Comparison of ENCODE assay signal across 8 cellular contexts in genomic region chr9:83649080-83649479, GRCh38. TPM values are rescaled to one million over a fixed set of nuclear protein-coding genes. Genes with fewer than 3 reads are reported as not detected.
DNase-seq lines count a peak whose midpoint lies in the region; ATAC-seq and TF ChIP-seq lines count a peak whose summit lies in the region.

No MANE protein-coding gene starts in this region.

- H3K27me3 Mint-ChIP-seq in effector memory CD8-positive, alpha-beta T cell = no peaks in the 10 kb centered on the region

- no peaks in the 10 kb centered on the region for H3K4me1 ChIP-seq in mucosa of descending colon (ENCODE audit: low read depth)

- peak; percentile 83 for TF ChIP-seq CTCF in HFF-Myc (IDR thresholded peaks at IDR 0.05; ENCODE audit: low read depth, low read length, missing control alignments)
- TF ChIP-seq CTCF in mucosa of descending colon (IDR thresholded peaks at IDR 0.05) = peak; percentile 68

- H3K4me1 Mint-ChIP-seq in effector memory CD8-positive, alpha-beta T cell (ENCODE audit: low read depth in 2 of 2) = peaks cover 3 to 4% of the 10 kb centered on the region in 2 donors

- no peak overlapping the region for H3K4me3 ChIP-seq in HFF-Myc (replicated peaks; ENCODE audit: low read depth, low read length)
- no peak overlapping the region for H3K4me3 ChIP-seq in mucosa of descending colon

- no peak overlapping the region for H3K4me3 Mint-ChIP-seq in effector memory CD8-positive, alpha-beta T cell

- ATAC-seq in effector memory CD8-positive, alpha-beta T cell (replicated peaks) = peak; percentile 97
- ATAC-seq in mucosa of descending colon = peak; percentile 94
- no peak for ATAC-seq in HG03457 (IDR thresholded peaks at IDR 0.05; ENCODE audit: unreplicated experiment)

- DNase-seq in ELR (ENCODE audit: low read depth) = peak; percentile 54
- peak; percentile 14 for DNase-seq in HFF-Myc (ENCODE audit: extremely low read depth, low read depth)
- DNase-seq in NCI-H510A (lab: John Stamatoyannopoulos, UW) = peak; percentile 5
- DNase-seq in activated CD8-positive, alpha-beta memory T cell treated with anti-CD3 and anti-CD28 coated beads for 1 hour (ENCODE audit: extremely low read depth in 1 of 2, low read depth in 1 of 2) = peak; percentile 49 to 63
- DNase-seq in effector memory CD8-positive, alpha-beta T cell = peak; percentile 70 to 76 (median 70)
- DNase-seq in mucosa of descending colon = peak; percentile 70 to 85 (median 81)
- peak; percentile 47 for DNase-seq in stimulated activated CD8-positive, alpha-beta memory T cell treated with anti-CD3 and anti-CD28 coated beads, Interleukin-7, amount 100 ng/mL, for 24 hours (ENCODE audit: low read depth)

- intact Hi-C loops in mucosa of descending colon (cut with DNase I, micrococcal nuclease) = no loop called here

- H3K9me3 Mint-ChIP-seq in effector memory CD8-positive, alpha-beta T cell = no peaks in the 10 kb centered on the region

- no peaks in the 10 kb centered on the region for H3K36me3 ChIP-seq in mucosa of descending colon (ENCODE audit: low read depth)

- H3K36me3 Mint-ChIP-seq in effector memory CD8-positive, alpha-beta T cell (ENCODE audit: insufficient read depth) = peaks cover 30% of the 10 kb centered on the region

- no peaks in the 10 kb centered on the region for H3K9me3 ChIP-seq in mucosa of descending colon

- no peak overlapping the region for H3K27ac Mint-ChIP-seq in effector memory CD8-positive, alpha-beta T cell

RNA-seq across cellular contexts. Expression of gene IDNK, which starts 26.1 kb away (rescaled TPM):
- 10 to 100 TPM in 1 of 3 donors, 1 to 10 TPM in 2; 6.8 to 10.6 (median 7.1) TPM for total RNA-seq in mucosa of descending colon

RNA-seq across cellular contexts. Expression of gene UBQLN1, which starts 58.7 kb away (rescaled TPM):
- 10 to 100 TPM; 74.3 to 100.0 (median 80.6) TPM for total RNA-seq in mucosa of descending colon

Comparison
In these comparisons a context has a peak if more than half of its experiments do, and no peak if none do; other contexts are left out.
1. DNase-seq: peak in every context shown above with its lines; median percentile 81 in mucosa of descending colon; 70 in effector memory CD8-positive, alpha-beta T cell; 56 in activated CD8-positive, alpha-beta memory T cell treated with anti-CD3 and anti-CD28 coated beads for 1 hour; 54 in ELR; 47 in stimulated activated CD8-positive, alpha-beta memory T cell treated with anti-CD3 and anti-CD28 coated beads, Interleukin-7, amount 100 ng/mL, for 24 hours; 14 in HFF-Myc; 5 in NCI-H510A.